In the genomic region with DNA sequence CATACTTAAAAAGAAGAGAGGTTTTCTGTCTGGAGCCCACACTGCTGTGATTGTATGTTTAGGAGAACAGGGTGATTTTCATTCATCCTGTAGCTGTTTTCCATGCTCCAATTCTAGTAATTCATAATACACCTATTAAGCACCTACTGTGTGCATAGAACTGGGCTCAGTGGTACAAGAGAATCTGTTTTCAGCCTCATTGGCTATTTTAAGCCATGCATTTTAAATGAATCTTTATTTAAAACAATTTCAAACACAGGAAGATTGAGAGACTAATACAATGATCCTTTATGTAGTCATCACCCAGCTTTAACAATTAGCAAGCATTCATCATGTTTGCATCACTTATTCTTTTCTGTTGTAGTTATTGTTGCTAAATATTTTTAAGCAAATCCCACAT, we compare ENCODE assay signal across 19 cellular contexts.
DNase-seq lines count a peak whose midpoint lies in the region; ATAC-seq and TF ChIP-seq lines count a peak whose summit lies in the region.
"Had no signal": no experiment of that assay in that cellular context is flagged by ENCODE, and none has a peak within 500 bp of the region (broad histone marks: within the 10 kb centered on the region; RNA-seq: fewer than 3 reads in every experiment).

No MANE protein-coding gene starts in this region.

- ATAC-seq in WTC11: no peak
- ATAC-seq in GM18868 (IDR thresholded peaks at IDR 0.05; ENCODE audit: unreplicated experiment): no peak
- no peak for ATAC-seq in natural killer cell treated with Interleukin-12 subunit alpha and Interleukin-12 subunit beta and Interleukin-15 and Interleukin-18, amount 100 ng/mL, for 72 hours
- ATAC-seq: CD8-positive, alpha-beta T cell had no signal

- H3K4me2 ChIP-seq in GM23248 (ENCODE audit: unreplicated experiment) (no peak overlapping the region), osteoblast (ENCODE audit: insufficient read depth, low read length) (no peak overlapping the region)
- H3K4me2 ChIP-seq: BLaER1 had no signal

- peaks cover 35% of the 10 kb centered on the region for H3K4me1 Mint-ChIP-seq in WTC11
- no peaks in the 10 kb centered on the region for H3K4me1 Mint-ChIP-seq in activated T-cell treated with anti-CD3 and anti-CD28 coated beads, Interleukin-2, amount 50 U/mL, for 24 hours (ENCODE audit: low read depth)
- H3K4me1 Mint-ChIP-seq in natural killer cell treated with Interleukin-12 subunit alpha and Interleukin-12 subunit beta and Interleukin-15 and Interleukin-18, amount 100 ng/mL, for 72 hours (ENCODE audit: low read depth in 2 of 2): no peaks in the 10 kb centered on the region
- H3K4me1 Mint-ChIP-seq: B cell; CD4-positive, CD25-positive, alpha-beta regulatory T cell had no signal

- H3K36me3 Mint-ChIP-seq in WTC11: peaks cover 35% of the 10 kb centered on the region
- H3K36me3 Mint-ChIP-seq in activated T-cell treated with anti-CD3 and anti-CD28 coated beads, Interleukin-2, amount 50 U/mL, for 24 hours (ENCODE audit: low read depth): no peaks in the 10 kb centered on the region
- no peaks in the 10 kb centered on the region for H3K36me3 Mint-ChIP-seq in natural killer cell treated with Interleukin-12 subunit alpha and Interleukin-12 subunit beta and Interleukin-15 and Interleukin-18, amount 100 ng/mL, for 72 hours
- H3K36me3 Mint-ChIP-seq: CD4-positive, CD25-positive, alpha-beta regulatory T cell had no signal

- peaks cover 38% of the 10 kb centered on the region for H3K4me1 ChIP-seq in GM23248 (ENCODE audit: insufficient read depth)
- H3K4me1 ChIP-seq in osteoblast (ENCODE audit: insufficient read depth, low read length): peaks cover 9% of the 10 kb centered on the region
- H3K4me1 ChIP-seq: Caco-2 had no signal

- no peaks in the 10 kb centered on the region for H3K9me3 Mint-ChIP-seq in WTC11
- H3K9me3 Mint-ChIP-seq in activated T-cell treated with anti-CD3 and anti-CD28 coated beads, Interleukin-2, amount 50 U/mL, for 24 hours: no peaks in the 10 kb centered on the region
- peaks cover 13% of the 10 kb centered on the region for H3K9me3 Mint-ChIP-seq in natural killer cell treated with Interleukin-12 subunit alpha and Interleukin-12 subunit beta and Interleukin-15 and Interleukin-18, amount 100 ng/mL, for 72 hours
- H3K9me3 Mint-ChIP-seq: CD8-positive, alpha-beta T cell; H9; HFFc6 had no signal

- H2AFZ ChIP-seq in GM23248 (no peak overlapping the region), osteoblast (ENCODE audit: low read length) (no peak overlapping the region)

- H3K9me3 ChIP-seq in GM23248 (ENCODE audit: low read depth) (no peaks in the 10 kb centered on the region), osteoblast (ENCODE audit: low read depth, low read length) (no peaks in the 10 kb centered on the region)
- H3K9me3 ChIP-seq: BLaER1, Caco-2 had no signal

- H4K20me1 ChIP-seq in GM23248 (ENCODE audit: insufficient read depth): no peaks in the 10 kb centered on the region
- no peaks in the 10 kb centered on the region for H4K20me1 ChIP-seq in osteoblast (ENCODE audit: insufficient read depth, low read length)
- H4K20me1 ChIP-seq: BLaER1 had no signal

- H3K27ac ChIP-seq in GM23248 (peak overlapping the region; percentile 45; the same call in 1 of the 2 replicates), osteoblast (ENCODE audit: low read depth, low read length) (peak overlapping the region; percentile 17)
- H3K27ac ChIP-seq: 22Rv1, BLaER1, C4-2B had no signal

- no peaks in the 10 kb centered on the region for H3K36me3 ChIP-seq in GM23248 (ENCODE audit: low read depth)
- H3K36me3 ChIP-seq in osteoblast (ENCODE audit: insufficient read depth, low read length): no peaks in the 10 kb centered on the region
- H3K36me3 ChIP-seq: BLaER1 had no signal

- CTCF ChIA-PET in WTC11 (lab: Charles Lee): interaction anchor here (0.9 kb wide), 1 partner anchor 9 kb away, joined by 3 read pairs; no protein-coding TSS in a partner anchor

- H3K79me2 ChIP-seq in GM23248 (ENCODE audit: insufficient read depth): no peaks in the 10 kb centered on the region
- H3K79me2 ChIP-seq in osteoblast (ENCODE audit: insufficient read depth, low read length): no peaks in the 10 kb centered on the region

- no peaks in the 10 kb centered on the region for H3K9me2 ChIP-seq in GM23248 (ENCODE audit: insufficient read depth)

- TF ChIP-seq CTCF in WTC11 (IDR thresholded peaks at IDR 0.05) (no peak), osteoblast (IDR thresholded peaks at IDR 0.05; ENCODE audit: extremely low read depth, low read depth, low read length) (no peak)

- in situ Hi-C loops in GM23248 (cut with MboI): no loop called here

- DNase-seq in GM23248 (peak; percentile 6), WTC11 (ENCODE audit: low spot score) (no peak), foreskin melanocyte (peak; percentile 26), osteoblast (ENCODE audit: insufficient read length, low spot score, missing footprints) (no peak), T1000 (lab: John Stamatoyannopoulos, UW) (no peak)
- no peak for DNase-seq in activated T-cell treated with anti-CD3 and anti-CD28 coated beads, Interleukin-2, amount 50 U/mL, for 24 hours
- DNase-seq in natural killer cell treated with Interleukin-12 subunit alpha and Interleukin-12 subunit beta and Interleukin-15 and Interleukin-18, amount 100 ng/mL, for 72 hours (ENCODE audit: low spot score): no peak
- DNase-seq: Caco-2; CD4-positive, CD25-positive, alpha-beta regulatory T cell; CD8-positive, alpha-beta T cell; DMS153; DND-41; H9; HFFc6 had no signal

- H3K4me3 Mint-ChIP-seq in WTC11: no peak overlapping the region
- no peak overlapping the region for H3K4me3 Mint-ChIP-seq in activated T-cell treated with anti-CD3 and anti-CD28 coated beads, Interleukin-2, amount 50 U/mL, for 24 hours
- H3K4me3 Mint-ChIP-seq in natural killer cell treated with Interleukin-12 subunit alpha and Interleukin-12 subunit beta and Interleukin-15 and Interleukin-18, amount 100 ng/mL, for 72 hours: no peak overlapping the region
- H3K4me3 Mint-ChIP-seq: B cell; CD4-positive, CD25-positive, alpha-beta regulatory T cell; CD8-positive, alpha-beta T cell; H9; HFFc6 had no signal

- H3K9ac ChIP-seq in GM23248: no peak overlapping the region
- H3K9ac ChIP-seq: BLaER1 had no signal

- no peaks in the 10 kb centered on the region for H3K27me3 ChIP-seq in GM23248 (replicated peaks; ENCODE audit: insufficient read depth)
- no peaks in the 10 kb centered on the region for H3K27me3 ChIP-seq in osteoblast (ENCODE audit: insufficient read depth, low read length)
- H3K27me3 ChIP-seq: BLaER1 had no signal

- H3K27ac Mint-ChIP-seq in WTC11: no peak overlapping the region
- no peak overlapping the region for H3K27ac Mint-ChIP-seq in activated T-cell treated with anti-CD3 and anti-CD28 coated beads, Interleukin-2, amount 50 U/mL, for 24 hours
- H3K27ac Mint-ChIP-seq in natural killer cell treated with Interleukin-12 subunit alpha and Interleukin-12 subunit beta and Interleukin-15 and Interleukin-18, amount 100 ng/mL, for 72 hours: no peak overlapping the region
- H3K27ac Mint-ChIP-seq: B cell; CD4-positive, CD25-positive, alpha-beta regulatory T cell; CD8-positive, alpha-beta T cell; HFFc6 had no signal

- peaks cover 32% of the 10 kb centered on the region for H3K27me3 Mint-ChIP-seq in WTC11 (ENCODE audit: low read depth)
- no peaks in the 10 kb centered on the region for H3K27me3 Mint-ChIP-seq in activated T-cell treated with anti-CD3 and anti-CD28 coated beads, Interleukin-2, amount 50 U/mL, for 24 hours
- no peaks in the 10 kb centered on the region for H3K27me3 Mint-ChIP-seq in natural killer cell treated with Interleukin-12 subunit alpha and Interleukin-12 subunit beta and Interleukin-15 and Interleukin-18, amount 100 ng/mL, for 72 hours
- H3K27me3 Mint-ChIP-seq: CD4-positive, CD25-positive, alpha-beta regulatory T cell had no signal

- H3F3A ChIP-seq in GM23248 (ENCODE audit: insufficient read depth): peaks cover 5% of the 10 kb centered on the region; the same call in 1 of the 2 replicates

- H3K4me3 ChIP-seq in GM23248 (no peak overlapping the region), osteoblast (ENCODE audit: insufficient read depth, low read length) (no peak overlapping the region)
- H3K4me3 ChIP-seq: BLaER1 had no signal

- POLR2A ChIA-PET in WTC11 (lab: Charles Lee): interaction anchor here (0.7 to 1.2 kb wide), 3 partner anchors 13 to 277 kb away, joined by 4 to 7 read pairs (median 4); no protein-coding TSS in a partner anchor

TF ChIP-seq in WTC11, 78 proteins besides CTCF, POLR2A, EP300 and RAD21:
- TF ChIP-seq, protein P1, sequence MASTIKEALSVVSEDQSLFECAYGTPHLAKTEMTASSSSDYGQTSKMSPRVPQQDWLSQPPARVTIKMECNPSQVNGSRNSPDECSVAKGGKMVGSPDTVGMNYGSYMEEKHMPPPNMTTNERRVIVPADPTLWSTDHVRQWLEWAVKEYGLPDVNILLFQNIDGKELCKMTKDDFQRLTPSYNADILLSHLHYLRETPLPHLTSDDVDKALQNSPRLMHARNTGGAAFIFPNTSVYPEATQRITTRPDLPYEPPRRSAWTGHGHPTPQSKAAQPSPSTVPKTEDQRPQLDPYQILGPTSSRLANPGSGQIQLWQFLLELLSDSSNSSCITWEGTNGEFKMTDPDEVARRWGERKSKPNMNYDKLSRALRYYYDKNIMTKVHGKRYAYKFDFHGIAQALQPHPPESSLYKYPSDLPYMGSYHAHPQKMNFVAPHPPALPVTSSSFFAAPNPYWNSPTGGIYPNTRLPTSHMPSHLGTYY (CRISPR knock-in tag; IDR thresholded peaks at IDR 0.05): peak; percentile 4; the same call in 1 of the 2 replicates
- peak; percentile 9; the same call in 1 of the 2 replicates for TF ChIP-seq ZNF671 (CRISPR knock-in tag; IDR thresholded peaks at IDR 0.05)
- TF ChIP-seq, protein P2, sequence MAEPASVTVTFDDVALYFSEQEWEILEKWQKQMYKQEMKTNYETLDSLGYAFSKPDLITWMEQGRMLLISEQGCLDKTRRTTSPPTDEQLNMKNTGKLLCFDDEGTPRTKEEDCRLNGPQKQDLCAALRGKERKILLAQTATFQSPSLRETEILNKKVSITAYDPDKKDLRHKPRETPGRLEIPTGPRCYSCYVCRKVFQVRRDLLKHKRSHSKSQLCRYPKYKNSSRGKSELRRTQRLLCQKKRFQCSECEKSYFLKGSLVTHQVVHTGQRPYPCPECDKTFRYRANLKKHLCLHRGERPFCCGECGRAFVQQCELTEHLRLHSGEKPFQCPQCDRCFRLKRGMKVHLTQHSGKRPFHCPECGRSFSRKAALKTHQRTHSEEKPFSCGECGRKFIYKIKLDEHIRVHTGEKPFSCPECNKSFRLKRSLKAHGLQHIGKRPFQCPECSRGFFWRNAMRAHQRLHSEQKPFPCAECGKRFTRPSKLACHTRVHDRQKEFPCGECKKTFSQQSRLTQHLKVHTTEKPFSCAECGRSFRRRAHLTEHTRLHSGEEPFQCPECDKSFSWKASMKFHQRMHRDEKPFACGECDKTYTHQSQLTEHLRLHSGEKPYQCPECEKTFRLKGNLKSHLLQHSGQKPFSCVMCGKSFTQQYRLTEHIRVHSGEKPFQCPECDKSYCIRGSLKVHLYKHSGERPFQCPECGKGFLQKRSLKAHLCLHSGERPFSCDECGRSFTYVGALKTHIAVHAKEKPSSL (CRISPR knock-in tag; conservative IDR thresholded peaks at IDR 0.05): peak; percentile 70; the same call in 1 of the 2 replicates
- no peak for TF ChIP-seq SMAD4 (CRISPR knock-in tag; IDR thresholded peaks at IDR 0.05)

Comparison
In these comparisons a context has a peak if more than half of its experiments do, and no peak if none do; other contexts are left out.
1. DNase-seq: peak in GM23248 (single experiment) and foreskin melanocyte (single experiment); none in WTC11 (single experiment), osteoblast (single experiment), activated T-cell treated with anti-CD3 and anti-CD28 coated beads, Interleukin-2, amount 50 U/mL, for 24 hours (single experiment), T1000 (single experiment) and natural killer cell treated with Interleukin-12 subunit alpha and Interleukin-12 subunit beta and Interleukin-15 and Interleukin-18, amount 100 ng/mL, for 72 hours (single experiment).